11 cellular contexts compared by ENCODE assay signal in genomic region chr17:81044764-81045589, GRCh38. TPM values are rescaled to one million over a fixed set of nuclear protein-coding genes. Genes with fewer than 3 reads are reported as not detected.
DNase-seq lines count a peak whose midpoint lies in the region; ATAC-seq, FAIRE-seq and TF ChIP-seq lines count a peak whose summit lies in the region.
"Had no signal": no experiment of that assay in that cellular context is flagged by ENCODE, and none has a peak within 500 bp of the region (broad histone marks: within the 10 kb centered on the region; RNA-seq: fewer than 3 reads in every experiment).

No MANE protein-coding gene starts in this region.

- FAIRE-seq in urothelium cell line (lab: Jason Lieb, UNC), result peak; percentile 93
- FAIRE-seq: A204.1, frontal cortex had no signal

- TF ChIP-seq CTCF in choroid plexus epithelial cell (conservative IDR thresholded peaks at IDR 0.05; ENCODE audit: low read depth, low read length), result no peak
- no peak for TF ChIP-seq CTCF in lung (IDR thresholded peaks at IDR 0.05; ENCODE audit: control extremely low read depth, extremely low read depth)

- H3K4me3 ChIP-seq in choroid plexus epithelial cell (ENCODE audit: low read depth, low read length) (no peak overlapping the region), lung (no peak overlapping the region)

- peak; percentile 7 for ATAC-seq in lung (ENCODE audit: insufficient read depth, low FRiP score)
- ATAC-seq in HG02870 (IDR thresholded peaks at IDR 0.05; ENCODE audit: unreplicated experiment), result no peak
- no peak for ATAC-seq in HG02852 (IDR thresholded peaks at IDR 0.05; ENCODE audit: unreplicated experiment)

- DNase-seq in NCI-H1417 (lab: John Stamatoyannopoulos, UW) (peak; percentile 58 to 82 (median 59)), NCI-H1417 treated with DMSO at 0.1 percent for 48 hours (lab: John Stamatoyannopoulos, UW) (no peak), choroid plexus epithelial cell (ENCODE audit: low read depth) (peak; percentile 88), lung (ENCODE audit: low spot score) (peak; percentile 75), urothelium cell line (ENCODE audit: low spot score) (peak; percentile 72)
- DNase-seq in stimulated activated CD4-positive, alpha-beta T cell treated with anti-CD3 and anti-CD28 coated beads, Interleukin-15, amount 100 ng/mL, for 24 hours, result no peak

- no peaks in the 10 kb centered on the region for H3K36me3 ChIP-seq in lung (ENCODE audit: control insufficient read depth in 2 of 2, insufficient read depth in 2 of 2, low read length in 2 of 2)

- peak overlapping the region; percentile 53 to 92 for H3K27ac ChIP-seq in lung (ENCODE audit: low read depth in 1 of 2, low read length in 1 of 2)
- H3K27ac ChIP-seq: KMS-11 had no signal

- 37 to 50% methylated on average over 26 to 28 of the region's 28 CpGs for WGBS in lung, 2 donors

- no peaks in the 10 kb centered on the region for H3K9me3 ChIP-seq in lung (ENCODE audit: control insufficient read depth in 2 of 2, insufficient read depth in 1 of 2, low read length in 1 of 2)

- peaks cover 7 to 71% of the 10 kb centered on the region in 2 donors for H3K4me1 ChIP-seq in lung (ENCODE audit: control insufficient read depth in 2 of 2, insufficient read depth in 2 of 2, low read length in 2 of 2)

- H3K27me3 ChIP-seq in lung (ENCODE audit: control insufficient read depth, insufficient read depth), result no peaks in the 10 kb centered on the region

RNA-seq across cellular contexts. Expression of gene BAIAP2, which starts 10.0 kb away (rescaled TPM):
- total RNA-seq in lung, result 100 to 1,000 TPM in 1 of 2 donors, 10 to 100 TPM in 1; 94.3 to 141 TPM
- 10 to 100 TPM; 59.2 to 61.2 TPM for polyA plus RNA-seq in lung

RNA-seq across cellular contexts. Expression of gene CHMP6, which starts 53.3 kb away (rescaled TPM):
- total RNA-seq in lung, result 10 to 100 TPM; 18.2 to 36.3 TPM
- polyA plus RNA-seq in lung, result 10 to 100 TPM; 31.5 to 32.9 TPM

Comparison
In these comparisons a context has a peak if more than half of its experiments do, and no peak if none do; other contexts are left out.
1. DNase-seq: peak in NCI-H1417 (3 of 3), choroid plexus epithelial cell (single experiment), lung (single experiment) and urothelium cell line (single experiment); none in NCI-H1417 treated with DMSO at 0.1 percent for 48 hours (single experiment) and stimulated activated CD4-positive, alpha-beta T cell treated with anti-CD3 and anti-CD28 coated beads, Interleukin-15, amount 100 ng/mL, for 24 hours (single experiment).